Comparison of ENCODE assay signal across 10 cellular contexts in the genomic region with DNA sequence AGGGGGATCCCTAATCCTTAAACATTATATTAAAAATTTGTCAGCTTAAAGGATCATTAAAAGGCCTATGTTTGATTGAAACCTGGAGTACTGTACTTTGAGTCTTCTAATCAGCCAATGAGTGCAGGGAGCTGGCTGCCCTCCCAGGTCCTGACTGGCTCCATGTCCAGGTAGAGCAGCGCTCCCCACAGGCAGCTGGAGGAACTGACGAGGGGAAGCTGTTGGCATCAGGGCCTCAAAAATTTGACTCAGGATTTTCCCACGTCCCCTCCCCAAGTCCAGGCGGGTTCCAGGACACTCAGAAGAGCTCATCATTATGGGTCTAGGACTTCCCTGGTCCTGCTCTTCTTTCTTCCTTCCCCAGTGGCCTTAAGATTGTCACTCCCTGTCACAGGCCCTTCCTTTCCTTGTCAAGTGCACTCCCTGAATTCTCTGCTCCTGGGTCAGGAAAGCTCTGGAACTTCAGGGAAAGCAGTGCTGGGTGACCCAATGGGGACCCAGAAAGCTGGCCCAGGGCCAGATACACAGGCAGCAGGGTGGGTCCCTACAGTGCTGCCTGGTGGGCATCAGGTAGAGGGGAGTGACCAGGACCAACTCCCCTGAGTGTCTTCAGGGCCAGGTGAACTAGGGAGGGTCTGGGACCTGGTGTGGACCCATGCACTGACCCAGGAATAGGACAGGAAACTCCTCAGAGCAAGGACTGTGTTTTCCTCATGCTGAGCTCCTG.
DNase-seq lines count a peak whose midpoint lies in the region; ATAC-seq, FAIRE-seq and TF ChIP-seq lines count a peak whose summit lies in the region.
"Had no signal": no experiment of that assay in that cellular context is flagged by ENCODE, and none has a peak within 500 bp of the region (broad histone marks: within the 10 kb centered on the region; RNA-seq: fewer than 3 reads in every experiment).

No MANE protein-coding gene starts in this region.

- H3K9me1 ChIP-seq in keratinocyte (ENCODE audit: control insufficient read depth, extremely low read depth, insufficient read depth, low read length): no peaks in the 10 kb centered on the region

- H3K27me3 ChIP-seq in H7 (ENCODE audit: control insufficient read depth, insufficient read depth, low read length) (peaks cover 43% of the 10 kb centered on the region), keratinocyte (ENCODE audit: control insufficient read depth, extremely low read depth, insufficient read depth, low read length) (no peaks in the 10 kb centered on the region)
- H3K27me3 ChIP-seq: spleen had no signal

- dilution Hi-C loops in keratinocyte (cut with MboI; ENCODE audit: extremely low pct_ligation_motif_present, low sequenced_read_pairs): loop anchor here (5.0 kb wide), 1 partner anchor 57 kb away; no protein-coding TSS in a partner anchor

- H3K79me2 ChIP-seq in keratinocyte (ENCODE audit: control insufficient read depth, insufficient read depth, low read length): no peaks in the 10 kb centered on the region

- TF ChIP-seq CTCF in C4-2B (conservative IDR thresholded peaks at IDR 0.05): no peak
- no peak for TF ChIP-seq CTCF in VCaP (conservative IDR thresholded peaks at IDR 0.05)
- TF ChIP-seq CTCF in keratinocyte (optimal IDR thresholded peaks at IDR 0.05 in 1 of 3, IDR thresholded peaks at IDR 0.05 in 1 of 3, conservative IDR thresholded peaks at IDR 0.05 in 1 of 3; ENCODE audit: extremely low read depth in 1 of 3, insufficient read depth in 2 of 3, low read length in 3 of 3): peak in 2 of 3 experiments; percentile 11 to 49
- TF ChIP-seq CTCF in omental fat pad (IDR thresholded peaks at IDR 0.05): no peak

- H3K9me3 ChIP-seq in keratinocyte (ENCODE audit: control insufficient read depth, low read depth, low read length): no peaks in the 10 kb centered on the region
- H3K9me3 ChIP-seq: spleen had no signal

- no peak overlapping the region for H3K4me2 ChIP-seq in keratinocyte (ENCODE audit: control insufficient read depth, extremely low read depth, insufficient read depth, low read depth, low read length)

- FAIRE-seq in keratinocyte (lab: Jason Lieb, UNC): no peak

- DNase-seq in H7: peak; percentile 83
- no peak for DNase-seq in keratinocyte (ENCODE audit: low read depth, low spot score)
- no peak for DNase-seq in SW480 (ENCODE audit: low spot score)
- DNase-seq in omental fat pad (ENCODE audit: low spot score): no peak
- DNase-seq: NCI-H187 treated with DMSO at 0.1 percent for 48 hours had no signal

- H2AFZ ChIP-seq in keratinocyte (ENCODE audit: control insufficient read depth, low read length): no peak overlapping the region

- H4K20me1 ChIP-seq in keratinocyte (ENCODE audit: control insufficient read depth, extremely low read depth, insufficient read depth, low read length): no peaks in the 10 kb centered on the region

- H3K4me1 ChIP-seq in keratinocyte (ENCODE audit: control insufficient read depth, extremely low read depth, insufficient read depth, low read length): no peaks in the 10 kb centered on the region

- H3K36me3 ChIP-seq in H7 (replicated peaks; ENCODE audit: control insufficient read depth, insufficient read depth, low read length): no peaks in the 10 kb centered on the region
- no peaks in the 10 kb centered on the region for H3K36me3 ChIP-seq in keratinocyte (ENCODE audit: control insufficient read depth in 2 of 2, extremely low read depth in 1 of 2, insufficient read depth in 2 of 2, low read length in 2 of 2)
- H3K36me3 ChIP-seq: spleen had no signal

- ATAC-seq in HG02678 (IDR thresholded peaks at IDR 0.05; ENCODE audit: unreplicated experiment) (no peak), HG02884 (IDR thresholded peaks at IDR 0.05; ENCODE audit: unreplicated experiment) (no peak), omental fat pad (ENCODE audit: low FRiP score) (no peak)

- no peak overlapping the region for H3K9ac ChIP-seq in keratinocyte (ENCODE audit: control insufficient read depth, extremely low read depth, insufficient read depth, low read length)

- H3K4me3 ChIP-seq in H7 (ENCODE audit: insufficient read depth, low read depth, low read length) (no peak overlapping the region), keratinocyte (ENCODE audit: control insufficient read depth in 2 of 3, extremely low read depth in 1 of 3, insufficient read depth in 2 of 3, low read depth in 1 of 3, low read length in 3 of 3) (no peak overlapping the region)
- H3K4me3 ChIP-seq: spleen had no signal

- H3K27ac ChIP-seq in C4-2B (peak overlapping the region; percentile 70), VCaP (peak overlapping the region; percentile 65; the same call in 1 of the 2 replicates), keratinocyte (ENCODE audit: control insufficient read depth, insufficient read depth, low read length) (no peak overlapping the region)
- H3K27ac ChIP-seq: spleen had no signal

Comparison
In these comparisons a context has a peak if more than half of its experiments do, and no peak if none do; other contexts are left out.
1. CTCF ChIP-seq: peak in keratinocyte (2 of 3); none in C4-2B (single experiment), VCaP (single experiment) and omental fat pad (0 of 3).